Comparison of ENCODE assay signal across 8 cellular contexts in the genomic region with DNA sequence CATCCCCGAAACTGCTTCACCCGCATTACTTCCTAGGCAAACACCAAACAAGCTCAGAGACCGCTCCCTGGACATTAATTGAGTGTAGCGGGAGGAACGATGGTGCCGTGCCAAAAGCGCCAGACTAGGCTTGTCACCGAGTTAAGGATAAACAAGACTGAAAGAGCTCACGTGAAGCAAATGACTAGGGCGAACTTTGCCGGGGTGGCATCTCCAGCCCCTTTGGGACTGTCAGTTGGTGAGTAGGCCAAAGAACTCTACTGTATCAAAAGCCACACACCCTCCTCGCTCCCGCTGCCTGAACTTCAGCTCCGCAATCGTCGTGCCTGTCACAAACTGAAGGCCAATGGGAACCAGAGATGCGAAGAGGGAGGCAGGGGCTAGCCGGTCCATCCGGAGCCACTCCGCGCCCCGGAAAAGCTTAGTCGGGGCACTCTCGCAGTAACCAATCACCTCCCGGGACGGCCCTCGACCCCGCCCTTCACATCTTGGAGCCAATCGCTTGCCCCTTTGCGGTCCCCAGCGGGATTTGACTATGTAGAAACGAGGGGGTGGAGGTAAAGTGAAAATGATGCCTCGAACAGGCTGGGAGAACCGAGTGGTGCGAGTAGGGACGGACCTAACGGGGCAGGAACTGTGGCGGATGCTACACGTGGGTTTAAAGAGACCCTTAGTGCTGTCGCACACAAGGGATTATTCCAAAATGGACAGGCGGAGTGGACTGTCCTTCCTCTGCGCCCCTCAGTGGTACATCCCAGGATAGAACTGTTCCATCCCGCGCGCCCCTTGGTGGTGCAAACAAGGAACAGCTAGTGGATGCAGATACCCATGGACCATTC. TPM values are rescaled to one million over a fixed set of nuclear protein-coding genes. Genes with fewer than 3 reads are reported as not detected.
DNase-seq lines count a peak whose midpoint lies in the region; ATAC-seq and TF ChIP-seq lines count a peak whose summit lies in the region.

No MANE protein-coding gene starts in this region.

- BruUV-seq in PC-3 (replicated peaks; lab: Mats Ljungman, UMichigan), result no TSS peak

- no peaks in the 10 kb centered on the region for H3K9me2 ChIP-seq in PC-3 (replicated peaks; ENCODE audit: low read length)

- H3K9me3 Mint-ChIP-seq in activated T-cell treated with anti-CD3 and anti-CD28 coated beads, Interleukin-2, amount 50 U/mL, for 4 hours, result no peaks in the 10 kb centered on the region

- H3K4me1 Mint-ChIP-seq in activated T-cell treated with anti-CD3 and anti-CD28 coated beads, Interleukin-2, amount 50 U/mL, for 4 hours (ENCODE audit: low read depth), result peaks cover 14% of the 10 kb centered on the region

- peak overlapping the region; percentile 83 for H3K4me2 ChIP-seq in PC-3 (ENCODE audit: low read length)

- peak; percentile 67 for TF ChIP-seq CTCF in PC-3 (conservative IDR thresholded peaks at IDR 0.05; ENCODE audit: low read depth, low read length)

- peak overlapping the region; percentile 84 for H3K4me3 ChIP-seq in Jurkat, Clone E6-1 (ENCODE audit: low read length)
- H3K4me3 ChIP-seq in PC-3 (ENCODE audit: low read length) (peak overlapping the region; percentile 78), muscle layer of colon (ENCODE audit: low read depth in 1 of 2, low read length in 2 of 2) (peak overlapping the region; percentile 56 to 84)

- peaks cover 11% of the 10 kb centered on the region; the same call in 1 of the 2 replicates for H3K4me1 ChIP-seq in PC-3 (ENCODE audit: insufficient read depth, low read length)
- peaks cover 12% of the 10 kb centered on the region for H3K4me1 ChIP-seq in muscle layer of colon (ENCODE audit: insufficient read depth, low read length)

- H3F3A ChIP-seq in PC-3 (ENCODE audit: low read length, unreplicated experiment), result no peaks in the 10 kb centered on the region

- no peaks in the 10 kb centered on the region for H3K9me3 ChIP-seq in PC-3 (ENCODE audit: low read length)
- H3K9me3 ChIP-seq in muscle layer of colon (ENCODE audit: low read length), result no peaks in the 10 kb centered on the region

- no peaks in the 10 kb centered on the region for H3K27me3 Mint-ChIP-seq in activated T-cell treated with anti-CD3 and anti-CD28 coated beads, Interleukin-2, amount 50 U/mL, for 4 hours (ENCODE audit: low read depth)

- POLR2A ChIA-PET in PC-3 (lab: Charles Lee; ENCODE audit: unreplicated experiment), result no interaction called here

- H4K20me1 ChIP-seq in PC-3 (ENCODE audit: low read length), result no peaks in the 10 kb centered on the region

- peak overlapping the region; percentile 96 for H3K9ac ChIP-seq in PC-3 (ENCODE audit: low read length)
- peak overlapping the region; percentile 62 for H3K9ac ChIP-seq in muscle layer of colon (ENCODE audit: low read length)

- intact Hi-C loops in PC-3 (cut with micrococcal nuclease), result no loop called here

- peak; percentile 98 for DNase-seq in DMS53 (lab: John Stamatoyannopoulos, UW)
- peak; percentile 93 for DNase-seq in Jurkat, Clone E6-1 (ENCODE audit: low read depth, low spot score)
- DNase-seq in PC-3, result peak; percentile 94
- peak; percentile 85 for DNase-seq in activated T-cell treated with anti-CD3 and anti-CD28 coated beads, Interleukin-2, amount 50 U/mL, for 4 hours
- DNase-seq in stimulated activated CD8-positive, alpha-beta memory T cell treated with anti-CD3 and anti-CD28 coated beads, Interleukin-7, amount 100 ng/mL, for 24 hours (ENCODE audit: low read depth), result peak; percentile 74

- no peaks in the 10 kb centered on the region for H3K36me3 Mint-ChIP-seq in activated T-cell treated with anti-CD3 and anti-CD28 coated beads, Interleukin-2, amount 50 U/mL, for 4 hours (ENCODE audit: insufficient read depth)

- ATAC-seq in GM21619 (IDR thresholded peaks at IDR 0.05; ENCODE audit: unreplicated experiment), result peak; percentile 95
- ATAC-seq in PC-3, result peak; percentile 98
- peak; percentile 97 for ATAC-seq in activated T-cell treated with anti-CD3 and anti-CD28 coated beads, Interleukin-2, amount 50 U/mL, for 4 hours
- ATAC-seq in esophagus mucosa, result peak; percentile 98

- H3K36me3 ChIP-seq in PC-3 (ENCODE audit: low read depth, low read length) (no peaks in the 10 kb centered on the region), muscle layer of colon (ENCODE audit: insufficient read depth, low read length) (no peaks in the 10 kb centered on the region)

- H3K27me3 ChIP-seq in PC-3 (ENCODE audit: low read length) (no peaks in the 10 kb centered on the region), muscle layer of colon (ENCODE audit: control insufficient read depth in 1 of 2, insufficient read depth in 2 of 2, low read length in 2 of 2) (peaks cover 0 to 20% of the 10 kb centered on the region in 2 donors)

- peak overlapping the region; percentile 93 for H3K4me3 Mint-ChIP-seq in activated T-cell treated with anti-CD3 and anti-CD28 coated beads, Interleukin-2, amount 50 U/mL, for 4 hours

- H2AFZ ChIP-seq in PC-3 (ENCODE audit: low read length), result peak overlapping the region; percentile 82

- H3K27ac ChIP-seq in PC-3 (ENCODE audit: low read length) (peak overlapping the region; percentile 81), muscle layer of colon (ENCODE audit: low read depth, low read length) (peak overlapping the region; percentile 63)

- H3K79me2 ChIP-seq in PC-3 (ENCODE audit: low read length), result peaks cover 17% of the 10 kb centered on the region

- CTCF ChIA-PET in PC-3 (lab: Charles Lee), result interaction anchor here (0.6 to 1.4 kb wide), 2 partner anchors 13 to 60 kb away, joined by 3 read pairs; no protein-coding TSS in a partner anchor

RNA-seq across cellular contexts. Expression of gene FAM156A, which starts 37.0 kb away (rescaled TPM):
- 33.4 TPM for polyA plus RNA-seq in Jurkat, Clone E6-1 (2012; ENCODE audit: insufficient read depth, insufficient read length)
- total RNA-seq in PC-3 (2014; rRNA removed) (8.2 and 21.1 TPM in 2 replicates), esophagus mucosa (6.8 TPM)
- 10 to 100 TPM; 19.4 to 23.5 (median 20.9) TPM for total RNA-seq in activated T-cell treated with anti-CD3 and anti-CD28 coated beads, Interleukin-2, amount 50 U/mL, for 4 hours

RNA-seq across cellular contexts. Expression of gene GPR173, which starts 53.2 kb away (rescaled TPM):
- not detected for polyA plus RNA-seq in Jurkat, Clone E6-1 (2012; ENCODE audit: insufficient read depth, insufficient read length)
- 1.6 and 2.2 TPM in 2 replicates for total RNA-seq in PC-3 (2014; rRNA removed)
- under 1 TPM in 1 of 3 donors, not detected in 2; 0.05 TPM for total RNA-seq in activated T-cell treated with anti-CD3 and anti-CD28 coated beads, Interleukin-2, amount 50 U/mL, for 4 hours
- 0.08 TPM for total RNA-seq in esophagus mucosa

Comparison
In these comparisons a context has a peak if more than half of its experiments do, and no peak if none do; other contexts are left out.
1. Peak in every context shown above with its lines: DNase-seq, ATAC-seq, H3K4me3 ChIP-seq and H3K27ac ChIP-seq.